8 cellular contexts compared by ENCODE assay signal in the genomic region with DNA sequence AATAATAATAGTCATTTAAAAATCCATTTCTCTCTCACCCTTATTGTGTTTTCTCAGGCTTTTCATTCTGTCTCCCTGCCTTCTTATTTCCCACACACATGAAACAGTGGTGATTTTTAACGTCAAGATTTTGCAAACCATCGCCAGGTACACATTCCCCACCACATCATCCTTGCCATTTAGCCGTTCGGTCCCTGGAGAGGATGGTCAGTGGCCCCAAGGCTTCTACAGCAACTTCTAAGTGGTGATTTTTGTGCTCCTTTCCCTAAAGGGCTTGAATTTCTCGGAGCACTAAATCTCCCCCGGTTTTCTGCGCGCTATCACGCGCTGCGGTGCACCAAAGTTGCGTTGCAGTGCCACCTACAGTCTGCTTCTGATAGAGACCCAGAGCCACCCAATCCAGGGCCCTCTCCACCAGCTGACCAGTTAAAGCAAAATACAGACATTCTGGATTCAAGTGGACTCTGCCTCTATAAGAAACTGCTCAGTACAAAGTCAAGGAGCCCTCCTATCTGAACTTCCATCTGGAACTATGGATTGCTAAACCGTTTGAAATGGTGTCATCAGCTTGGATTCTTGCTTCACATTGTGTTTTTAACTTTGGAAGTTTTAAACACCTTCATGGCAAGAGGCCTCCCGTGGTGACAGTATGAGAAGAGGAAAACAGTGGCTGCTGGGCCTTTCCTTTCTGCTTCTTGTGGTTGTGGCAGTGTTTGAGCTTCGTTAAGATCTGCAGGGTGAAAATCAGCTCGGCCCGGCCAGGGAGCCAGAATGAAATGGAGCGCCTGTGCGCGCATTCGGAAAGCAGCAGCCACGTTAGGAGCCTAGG.
A peak's percentile ranks its signal among the peaks of the same experiment; 100 is the strongest.
DNase-seq lines count a peak whose midpoint lies in the region; ATAC-seq and TF ChIP-seq lines count a peak whose summit lies in the region.

No MANE protein-coding gene starts in this region.

- no peaks in the 10 kb centered on the region for H3K9me3 ChIP-seq in WERI-Rb-1 (ENCODE audit: severe bottlenecking)

- DNase-seq in A172 (ENCODE audit: low spot score) (peak; percentile 36), GM13977 (ENCODE audit: low spot score) (peak; percentile 63), NCI-H2107 (lab: John Stamatoyannopoulos, UW) (peak; percentile 79), WERI-Rb-1 (peak; percentile 68), caudate nucleus (lab: John Stamatoyannopoulos, UW) (peak in 54 of 61 donors; percentile 10 to 69 (median 37)), left colon (peak; percentile 61 to 78)
- peak; percentile 62 to 69 for DNase-seq in stimulated activated CD4-positive, alpha-beta T cell treated with anti-CD3 and anti-CD28 coated beads, Interleukin-2, amount 100 ng/mL, for 48 hours

- no peaks in the 10 kb centered on the region for H3K36me3 ChIP-seq in WERI-Rb-1

- intact Hi-C loops in left colon (cut with DNase I, micrococcal nuclease): no loop called here

- TF ChIP-seq CTCF in GM13977 (IDR thresholded peaks at IDR 0.05; ENCODE audit: extremely low read depth, insufficient read depth, missing control alignments) (peak; percentile 80), WERI-Rb-1 (IDR thresholded peaks at IDR 0.05; ENCODE audit: low read depth, low read length) (peak; percentile 82)

- H3K27ac ChIP-seq in WERI-Rb-1 (no peak overlapping the region), caudate nucleus (ENCODE audit: low read depth, low read length) (no peak overlapping the region)

- ATAC-seq in HG02885 (IDR thresholded peaks at IDR 0.05; ENCODE audit: poor library complexity, unreplicated experiment) (peak; percentile 96), left colon (peak; percentile 80)

- H3K27me3 ChIP-seq in WERI-Rb-1 (ENCODE audit: insufficient read depth, low read depth, severe bottlenecking): no peaks in the 10 kb centered on the region

- peak overlapping the region; percentile 18; the same call in 1 of the 2 replicates for H3K4me3 ChIP-seq in WERI-Rb-1 (ENCODE audit: low read depth, low read length)

- in situ Hi-C loops in GM13977 (cut with MboI; ENCODE audit: low pct_unique_long_range_greater_than_20kb, low sequenced_read_pairs, unreplicated experiment): loop anchor here (25.0 kb wide), 1 partner anchor 391 kb away; no protein-coding TSS in a partner anchor
